34 cellular contexts compared by ENCODE assay signal in genomic region chr2:114753145-114753544, GRCh38.
"Had no signal": no experiment of that assay in that cellular context is flagged by ENCODE, and none has a peak within 500 bp of the region (broad histone marks: within the 10 kb centered on the region; RNA-seq: fewer than 3 reads in every experiment).

No MANE protein-coding gene starts in this region.

- H3K9me3 ChIP-seq: ascending aorta had no signal

- H3K27ac ChIP-seq: ascending aorta, cardiac muscle cell, VCaP had no signal

- H3K4me1 ChIP-seq: ascending aorta had no signal

- H3K36me3 Mint-ChIP-seq: activated CD8-positive, alpha-beta memory T cell treated with anti-CD3 and anti-CD28 coated beads, Interleukin-2, amount 10 ng/mL, durations not matched to agents 7 days and 5 days; activated naive CD4-positive, alpha-beta T cell treated with anti-CD3 and anti-CD28 coated beads, Interleukin-2, amount 10 ng/mL, durations not matched to agents 7 days and 5 days; activated naive CD4-positive, alpha-beta T cell treated with anti-CD3 and anti-CD28 coated beads, Interleukin-2, amount 50 U/mL, for 24 hours; activated naive CD8-positive, alpha-beta T cell; activated naive CD8-positive, alpha-beta T cell treated with anti-CD3 and anti-CD28 coated beads, Interleukin-2, amount 10 ng/mL, durations not matched to agents 7 days and 5 days; brain had no signal

- H3K4me1 Mint-ChIP-seq: activated B cell treated with CpG ODN at 0.5 μM for 24 hours; activated CD4-positive, alpha-beta memory T cell treated with anti-CD3 and anti-CD28 coated beads, Interleukin-2, amount 10 ng/mL, durations not matched to agents 7 days and 5 days; activated CD4-positive, alpha-beta T cell treated with anti-CD3 and anti-CD28 coated beads, Interleukin-2, amount 10 ng/mL, durations not matched to agents 7 days and 5 days; activated CD8-positive, alpha-beta memory T cell treated with anti-CD3 and anti-CD28 coated beads, Interleukin-2, amount 10 ng/mL, durations not matched to agents 7 days and 5 days; activated naive CD4-positive, alpha-beta T cell treated with anti-CD3 and anti-CD28 coated beads, Interleukin-2, amount 10 ng/mL, durations not matched to agents 7 days and 5 days; activated naive CD4-positive, alpha-beta T cell treated with anti-CD3 and anti-CD28 coated beads, Interleukin-2, amount 50 U/mL, for 24 hours; activated naive CD8-positive, alpha-beta T cell treated with anti-CD3 and anti-CD28 coated beads, Interleukin-2, amount 10 ng/mL, durations not matched to agents 7 days and 5 days; activated naive CD8-positive, alpha-beta T cell treated with anti-CD3 and anti-CD28 coated beads, Interleukin-2, amount 50 U/mL, for 24 hours; brain; central memory CD8-positive, alpha-beta T cell had no signal

- DNase-seq: activated B cell treated with CpG ODN at 0.5 μM for 24 hours; activated CD4-positive, alpha-beta memory T cell treated with anti-CD3 and anti-CD28 coated beads, Interleukin-2, amount 10 ng/mL, durations not matched to agents 7 days and 5 days; activated CD4-positive, alpha-beta T cell treated with anti-CD3 and anti-CD28 coated beads for 4 hours; activated CD4-positive, alpha-beta T cell treated with anti-CD3 and anti-CD28 coated beads, Interleukin-2, amount 10 ng/mL, durations not matched to agents 7 days and 5 days; activated CD4-positive, alpha-beta T cell treated with anti-CD3 and anti-CD28 coated beads, Interleukin-2, amount 50 U/mL, for 48 hours; activated CD4-positive, CD25-positive, alpha-beta regulatory T cell treated with anti-CD3 and anti-CD28 coated beads, Interleukin-2, amount 50 U/mL, for 72 hours; activated CD8-positive, alpha-beta memory T cell treated with anti-CD3 and anti-CD28 coated beads for 24 hours; activated CD8-positive, alpha-beta memory T cell treated with anti-CD3 and anti-CD28 coated beads, Interleukin-2, amount 10 ng/mL, durations not matched to agents 7 days and 5 days; activated CD8-positive, alpha-beta memory T cell treated with anti-CD3 and anti-CD28 coated beads, Interleukin-2, amount 50 U/mL, for 48 hours; activated CD8-positive, alpha-beta T cell treated with anti-CD3 and anti-CD28 coated beads, Interleukin-2, amount 10 ng/mL, durations not matched to agents 7 days and 5 days; activated effector memory CD4-positive, alpha-beta T cell treated with Interleukin-2 at 50 U/mL for 16 hours; activated gamma-delta T cell; activated naive CD4-positive, alpha-beta T cell treated with anti-CD3 and anti-CD28 coated beads, Interleukin-2, amount 10 ng/mL, durations not matched to agents 7 days and 5 days; activated naive CD4-positive, alpha-beta T cell treated with Interleukin-2 at 50 U/mL for 16 hours; activated naive CD8-positive, alpha-beta T cell treated with anti-CD3 and anti-CD28 coated beads, Interleukin-2, amount 10 ng/mL, durations not matched to agents 7 days and 5 days; activated naive CD8-positive, alpha-beta T cell treated with anti-CD3 and anti-CD28 coated beads, Interleukin-2, amount 50 U/mL, for 24 hours; activated T-cell treated with anti-CD3 and anti-CD28 coated beads, Interleukin-2, amount 50 U/mL, for 24 hours; activated T-cell treated with anti-CD3 and anti-CD28 coated beads, Interleukin-2, amount 50 U/mL, for 48 hours; amygdala; anterior cingulate cortex; caudate nucleus; T-helper 1 cell; T-helper 2 cell; T-helper 9 cell had no signal

- H3K4me3 ChIP-seq: ascending aorta, cardiac muscle cell had no signal

- H3K4me3 Mint-ChIP-seq: activated B cell treated with CpG ODN at 0.5 μM for 24 hours; activated CD4-positive, alpha-beta memory T cell treated with anti-CD3 and anti-CD28 coated beads, Interleukin-2, amount 10 ng/mL, durations not matched to agents 7 days and 5 days; activated CD4-positive, alpha-beta T cell treated with anti-CD3 and anti-CD28 coated beads, Interleukin-2, amount 10 ng/mL, durations not matched to agents 7 days and 5 days; activated CD8-positive, alpha-beta memory T cell treated with anti-CD3 and anti-CD28 coated beads, Interleukin-2, amount 10 ng/mL, durations not matched to agents 7 days and 5 days; activated CD8-positive, alpha-beta T cell treated with anti-CD3 and anti-CD28 coated beads, Interleukin-2, amount 10 ng/mL, durations not matched to agents 7 days and 5 days; activated naive CD4-positive, alpha-beta T cell treated with anti-CD3 and anti-CD28 coated beads, Interleukin-2, amount 10 ng/mL, durations not matched to agents 7 days and 5 days; activated naive CD4-positive, alpha-beta T cell treated with anti-CD3 and anti-CD28 coated beads, Interleukin-2, amount 50 U/mL, for 24 hours; activated naive CD8-positive, alpha-beta T cell; activated naive CD8-positive, alpha-beta T cell treated with anti-CD3 and anti-CD28 coated beads, Interleukin-2, amount 10 ng/mL, durations not matched to agents 7 days and 5 days; activated naive CD8-positive, alpha-beta T cell treated with anti-CD3 and anti-CD28 coated beads, Interleukin-2, amount 50 U/mL, for 24 hours; activated T-cell treated with anti-CD3 and anti-CD28 coated beads, Interleukin-2, amount 50 U/mL, for 24 hours; brain; central memory CD8-positive, alpha-beta T cell; T-helper 1 cell treated with Interleukin-12 subunit alpha and Interleukin-12 subunit beta and Interleukin-4 antibody, amounts not matched to agents 30 μg/mL and 1 μg/mL, for 36 hours; T-helper 2 cell treated with Interferon-gamma antibody and Interleukin-4, amounts not matched to agents 5 μg/mL and 100 μg/mL, for 36 hours had no signal

- ATAC-seq: activated CD8-positive, alpha-beta memory T cell treated with anti-CD3 and anti-CD28 coated beads, Interleukin-2, amount 10 ng/mL, durations not matched to agents 7 days and 5 days; activated CD8-positive, alpha-beta T cell treated with anti-CD3 and anti-CD28 coated beads, Interleukin-2, amount 10 ng/mL, durations not matched to agents 7 days and 5 days; activated naive CD8-positive, alpha-beta T cell treated with anti-CD3 and anti-CD28 coated beads, Interleukin-2, amount 50 U/mL, for 24 hours had no signal

- H3K27me3 Mint-ChIP-seq: activated B cell treated with CpG ODN at 0.5 μM for 24 hours; activated CD4-positive, alpha-beta memory T cell treated with anti-CD3 and anti-CD28 coated beads, Interleukin-2, amount 10 ng/mL, durations not matched to agents 7 days and 5 days; activated CD4-positive, alpha-beta T cell treated with anti-CD3 and anti-CD28 coated beads, Interleukin-2, amount 10 ng/mL, durations not matched to agents 7 days and 5 days; activated CD8-positive, alpha-beta memory T cell treated with anti-CD3 and anti-CD28 coated beads, Interleukin-2, amount 10 ng/mL, durations not matched to agents 7 days and 5 days; activated naive CD4-positive, alpha-beta T cell treated with anti-CD3 and anti-CD28 coated beads, Interleukin-2, amount 10 ng/mL, durations not matched to agents 7 days and 5 days; activated naive CD8-positive, alpha-beta T cell treated with anti-CD3 and anti-CD28 coated beads, Interleukin-2, amount 10 ng/mL, durations not matched to agents 7 days and 5 days; activated naive CD8-positive, alpha-beta T cell treated with anti-CD3 and anti-CD28 coated beads, Interleukin-2, amount 50 U/mL, for 24 hours; activated T-cell treated with anti-CD3 and anti-CD28 coated beads, Interleukin-2, amount 50 U/mL, for 24 hours; central memory CD8-positive, alpha-beta T cell had no signal

- H3K27me3 ChIP-seq: ascending aorta, cardiac muscle cell had no signal

- H3K27ac Mint-ChIP-seq: activated B cell treated with CpG ODN at 0.5 μM for 24 hours; activated CD4-positive, alpha-beta memory T cell treated with anti-CD3 and anti-CD28 coated beads, Interleukin-2, amount 10 ng/mL, durations not matched to agents 7 days and 5 days; activated CD4-positive, alpha-beta T cell treated with anti-CD3 and anti-CD28 coated beads, Interleukin-2, amount 10 ng/mL, durations not matched to agents 7 days and 5 days; activated CD8-positive, alpha-beta memory T cell treated with anti-CD3 and anti-CD28 coated beads, Interleukin-2, amount 10 ng/mL, durations not matched to agents 7 days and 5 days; activated CD8-positive, alpha-beta T cell treated with anti-CD3 and anti-CD28 coated beads, Interleukin-2, amount 10 ng/mL, durations not matched to agents 7 days and 5 days; activated naive CD4-positive, alpha-beta T cell treated with anti-CD3 and anti-CD28 coated beads, Interleukin-2, amount 10 ng/mL, durations not matched to agents 7 days and 5 days; activated naive CD4-positive, alpha-beta T cell treated with anti-CD3 and anti-CD28 coated beads, Interleukin-2, amount 50 U/mL, for 24 hours; activated naive CD8-positive, alpha-beta T cell; activated naive CD8-positive, alpha-beta T cell treated with anti-CD3 and anti-CD28 coated beads, Interleukin-2, amount 10 ng/mL, durations not matched to agents 7 days and 5 days; activated naive CD8-positive, alpha-beta T cell treated with anti-CD3 and anti-CD28 coated beads, Interleukin-2, amount 50 U/mL, for 24 hours; activated T-cell treated with anti-CD3 and anti-CD28 coated beads, Interleukin-2, amount 50 U/mL, for 24 hours; activated T-helper 2 cell treated with anti-CD3 and anti-CD28 coated beads, Interferon-gamma antibody, Interleukin-2, Interleukin-4, amounts not matched to agents 10 μg/mL and 5 μg/mL and 100 μg/mL, durations not matched to agents 14 hours and 24 hours and 36 hours; brain; T-helper 1 cell treated with Interleukin-12 subunit alpha and Interleukin-12 subunit beta and Interleukin-4 antibody, amounts not matched to agents 30 μg/mL and 1 μg/mL, for 36 hours; T-helper 2 cell treated with Interferon-gamma antibody and Interleukin-4, amounts not matched to agents 5 μg/mL and 100 μg/mL, for 36 hours had no signal

- H3K36me3 ChIP-seq: ascending aorta, cardiac muscle cell had no signal

- H3K9me3 Mint-ChIP-seq: activated B cell treated with CpG ODN at 0.5 μM for 24 hours; activated CD4-positive, alpha-beta T cell treated with anti-CD3 and anti-CD28 coated beads, Interleukin-2, amount 10 ng/mL, durations not matched to agents 7 days and 5 days; activated naive CD4-positive, alpha-beta T cell treated with anti-CD3 and anti-CD28 coated beads, Interleukin-2, amount 10 ng/mL, durations not matched to agents 7 days and 5 days; activated naive CD4-positive, alpha-beta T cell treated with anti-CD3 and anti-CD28 coated beads, Interleukin-2, amount 50 U/mL, for 24 hours; activated naive CD8-positive, alpha-beta T cell treated with anti-CD3 and anti-CD28 coated beads, Interleukin-2, amount 50 U/mL, for 24 hours; activated T-helper 2 cell treated with anti-CD3 and anti-CD28 coated beads, Interferon-gamma antibody, Interleukin-2, Interleukin-4, amounts not matched to agents 10 μg/mL and 5 μg/mL and 100 μg/mL, durations not matched to agents 14 hours and 24 hours and 36 hours; T-helper 1 cell treated with Interleukin-12 subunit alpha and Interleukin-12 subunit beta and Interleukin-4 antibody, amounts not matched to agents 30 μg/mL and 1 μg/mL, for 36 hours; T-helper 2 cell treated with Interferon-gamma antibody and Interleukin-4, amounts not matched to agents 5 μg/mL and 100 μg/mL, for 36 hours had no signal
